ENCODE assay signal across 19 cellular contexts in the genomic region with DNA sequence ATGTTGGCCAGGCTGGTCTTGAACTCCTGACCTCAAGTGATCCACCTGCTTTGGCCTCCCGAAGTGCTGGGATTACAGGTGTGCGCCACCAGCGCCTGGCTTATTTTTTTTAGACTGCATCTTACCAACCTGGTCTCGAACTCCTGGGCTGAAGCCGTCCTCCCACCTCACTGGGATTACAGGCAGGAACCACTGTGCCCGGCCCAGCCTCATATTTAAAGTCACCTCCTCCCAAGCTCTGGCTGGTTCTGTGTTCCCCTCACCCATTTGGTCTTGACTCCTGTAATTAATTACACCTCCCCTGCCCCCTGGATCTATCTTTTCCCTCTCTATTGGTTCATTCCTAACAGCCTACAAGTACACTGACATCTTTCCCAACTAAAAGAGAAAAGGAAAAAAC. TPM values are rescaled to one million over a fixed set of nuclear protein-coding genes. Genes with fewer than 3 reads are reported as not detected.
DNase-seq lines count a peak whose midpoint lies in the region; ATAC-seq and TF ChIP-seq lines count a peak whose summit lies in the region.
"Had no signal": no experiment of that assay in that cellular context is flagged by ENCODE, and none has a peak within 500 bp of the region (broad histone marks: within the 10 kb centered on the region; RNA-seq: fewer than 3 reads in every experiment).

No MANE protein-coding gene starts in this region.

- DNase-seq in T-helper 1 cell = no peak
- DNase-seq in stimulated activated naive CD8-positive, alpha-beta T cell treated with anti-CD3 and anti-CD28 coated beads, Interleukin-15, amount 100 ng/mL, for 72 hours = no peak
- DNase-seq in naive B cell = no peak
- no peak for DNase-seq in vagina (ENCODE audit: extremely low spot score in 2 of 2)
- no peak for DNase-seq in cortex of kidney (lab: John Stamatoyannopoulos, UW)
- no peak for DNase-seq in OCI-M1 (lab: John Stamatoyannopoulos, UW)
- DNase-seq: esophagus squamous epithelium; KBM-7; NCI-H2029 treated with DMSO at 0.1 percent for 48 hours; pancreas; RPMI8226; stimulated activated CD4-positive, alpha-beta T cell treated with anti-CD3 and anti-CD28 coated beads, Interleukin-4, amount 100 ng/mL, for 1 hour had no signal

- no peaks in the 10 kb centered on the region for H3K27me3 Mint-ChIP-seq in T-helper 1 cell treated with Interleukin-12 subunit alpha and Interleukin-12 subunit beta and Interleukin-4 antibody, amounts not matched to agents 30 μg/mL and 1 μg/mL, for 36 hours (ENCODE audit: low read depth)
- no peaks in the 10 kb centered on the region for H3K27me3 Mint-ChIP-seq in stimulated activated naive CD8-positive, alpha-beta T cell treated with anti-CD3 and anti-CD28 coated beads, Interleukin-15, Interleukin-2, amounts not matched to agents 100 ng/mL and 50 ng/mL, for 24 hours
- H3K27me3 Mint-ChIP-seq in stimulated activated naive CD8-positive, alpha-beta T cell treated with anti-CD3 and anti-CD28 coated beads, Interleukin-15, amount 100 ng/mL, for 72 hours = no peaks in the 10 kb centered on the region
- H3K27me3 Mint-ChIP-seq in naive B cell = no peaks in the 10 kb centered on the region

- H3K4me1 Mint-ChIP-seq in T-helper 1 cell treated with Interleukin-12 subunit alpha and Interleukin-12 subunit beta and Interleukin-4 antibody, amounts not matched to agents 30 μg/mL and 1 μg/mL, for 36 hours (ENCODE audit: low read depth) = peaks cover 16% of the 10 kb centered on the region
- H3K4me1 Mint-ChIP-seq in stimulated activated naive CD8-positive, alpha-beta T cell treated with anti-CD3 and anti-CD28 coated beads, Interleukin-15, Interleukin-2, amounts not matched to agents 100 ng/mL and 50 ng/mL, for 24 hours (ENCODE audit: low read depth) = peaks cover 12% of the 10 kb centered on the region
- peaks cover 20% of the 10 kb centered on the region for H3K4me1 Mint-ChIP-seq in stimulated activated naive CD8-positive, alpha-beta T cell treated with anti-CD3 and anti-CD28 coated beads, Interleukin-15, amount 100 ng/mL, for 72 hours
- peaks cover 6 to 19% (median 11%) of the 10 kb centered on the region in 3 donors for H3K4me1 Mint-ChIP-seq in naive B cell

- H3K4me3 Mint-ChIP-seq in T-helper 1 cell treated with Interleukin-12 subunit alpha and Interleukin-12 subunit beta and Interleukin-4 antibody, amounts not matched to agents 30 μg/mL and 1 μg/mL, for 36 hours = peak overlapping the region; percentile 69
- H3K4me3 Mint-ChIP-seq in stimulated activated naive CD8-positive, alpha-beta T cell treated with anti-CD3 and anti-CD28 coated beads, Interleukin-15, Interleukin-2, amounts not matched to agents 100 ng/mL and 50 ng/mL, for 24 hours = no peak overlapping the region
- peak overlapping the region in 1 of 2 donors; percentile 34 for H3K4me3 Mint-ChIP-seq in stimulated activated naive CD8-positive, alpha-beta T cell treated with anti-CD3 and anti-CD28 coated beads, Interleukin-15, amount 100 ng/mL, for 72 hours
- H3K4me3 Mint-ChIP-seq in naive B cell = peak overlapping the region; percentile 41 to 86 (median 69)

- ATAC-seq in stimulated activated naive CD8-positive, alpha-beta T cell treated with anti-CD3 and anti-CD28 coated beads, Interleukin-15, amount 100 ng/mL, for 72 hours = no peak
- no peak for ATAC-seq in naive B cell (ENCODE audit: low read depth in 2 of 2)
- ATAC-seq: left lobe of liver, pancreas had no signal

- intact Hi-C loops in vagina (cut with DNase I) = no loop called here

- peaks cover 0 to 16% of the 10 kb centered on the region in 2 donors for H3K36me3 ChIP-seq in vagina

- H3K27me3 ChIP-seq in vagina = no peaks in the 10 kb centered on the region
- H3K27me3 ChIP-seq: BLaER1 treated with 17β-estradiol and CSF1 and Interleukin-3, amounts not matched to agents 10 nM and 100 nM; esophagus squamous epithelium; pancreas had no signal

- H3K9me3 ChIP-seq in vagina = no peaks in the 10 kb centered on the region
- H3K9me3 ChIP-seq: BLaER1 treated with 17β-estradiol and CSF1 and Interleukin-3, amounts not matched to agents 10 nM and 100 nM; esophagus squamous epithelium; pancreas had no signal

- peak overlapping the region; percentile 8 for H3K27ac Mint-ChIP-seq in T-helper 1 cell treated with Interleukin-12 subunit alpha and Interleukin-12 subunit beta and Interleukin-4 antibody, amounts not matched to agents 30 μg/mL and 1 μg/mL, for 36 hours
- peak overlapping the region; percentile 58 for H3K27ac Mint-ChIP-seq in stimulated activated naive CD8-positive, alpha-beta T cell treated with anti-CD3 and anti-CD28 coated beads, Interleukin-15, Interleukin-2, amounts not matched to agents 100 ng/mL and 50 ng/mL, for 24 hours
- H3K27ac Mint-ChIP-seq in stimulated activated naive CD8-positive, alpha-beta T cell treated with anti-CD3 and anti-CD28 coated beads, Interleukin-15, amount 100 ng/mL, for 72 hours = no peak overlapping the region
- H3K27ac Mint-ChIP-seq in naive B cell = peak overlapping the region in 4 of 6 donors; percentile 48 to 87 (median 82)

- peaks cover 4% of the 10 kb centered on the region for H3K36me3 Mint-ChIP-seq in T-helper 1 cell treated with Interleukin-12 subunit alpha and Interleukin-12 subunit beta and Interleukin-4 antibody, amounts not matched to agents 30 μg/mL and 1 μg/mL, for 36 hours (ENCODE audit: low read depth)
- H3K36me3 Mint-ChIP-seq in stimulated activated naive CD8-positive, alpha-beta T cell treated with anti-CD3 and anti-CD28 coated beads, Interleukin-15, Interleukin-2, amounts not matched to agents 100 ng/mL and 50 ng/mL, for 24 hours (ENCODE audit: low read depth) = peaks cover 14% of the 10 kb centered on the region
- H3K36me3 Mint-ChIP-seq in naive B cell = peaks cover 4 to 8% of the 10 kb centered on the region in 2 donors

- TF ChIP-seq CTCF in vagina (IDR thresholded peaks at IDR 0.05) = no peak

- H3K27ac ChIP-seq in vagina = no peak overlapping the region
- H3K27ac ChIP-seq: 22Rv1; BLaER1 treated with 17β-estradiol and CSF1 and Interleukin-3, amounts not matched to agents 10 nM and 100 nM; esophagus squamous epithelium; pancreas had no signal

- H3K4me1 ChIP-seq in vagina = peaks cover 23% of the 10 kb centered on the region

- H3K4me3 ChIP-seq in vagina = no peak overlapping the region
- H3K4me3 ChIP-seq: BLaER1 treated with 17β-estradiol and CSF1 and Interleukin-3, amounts not matched to agents 10 nM and 100 nM; esophagus squamous epithelium; pancreas had no signal

- no peaks in the 10 kb centered on the region for H3K9me3 Mint-ChIP-seq in T-helper 1 cell treated with Interleukin-12 subunit alpha and Interleukin-12 subunit beta and Interleukin-4 antibody, amounts not matched to agents 30 μg/mL and 1 μg/mL, for 36 hours
- no peaks in the 10 kb centered on the region for H3K9me3 Mint-ChIP-seq in stimulated activated naive CD8-positive, alpha-beta T cell treated with anti-CD3 and anti-CD28 coated beads, Interleukin-15, Interleukin-2, amounts not matched to agents 100 ng/mL and 50 ng/mL, for 24 hours
- no peaks in the 10 kb centered on the region for H3K9me3 Mint-ChIP-seq in stimulated activated naive CD8-positive, alpha-beta T cell treated with anti-CD3 and anti-CD28 coated beads, Interleukin-15, amount 100 ng/mL, for 72 hours
- no peaks in the 10 kb centered on the region for H3K9me3 Mint-ChIP-seq in naive B cell

- TF ChIP-seq POLR2A in vagina (IDR thresholded peaks at IDR 0.05) = no peak

RNA-seq across cellular contexts. Expression of a gene that starts 1.7 kb away (rescaled TPM):
- 10 to 100 TPM; 23.4 to 55.2 (median 41.4) TPM for polyA plus RNA-seq in naive B cell (ENCODE audit: low read depth in 6 of 6)
- total RNA-seq in vagina = 62.6 TPM

RNA-seq across cellular contexts. Expression of a gene that starts 41.5 kb away (rescaled TPM):
- 100 to 1,000 TPM in 2 of 6 donors, 10 to 100 TPM in 4; 74.3 to 133 (median 89.4) TPM for polyA plus RNA-seq in naive B cell (ENCODE audit: low read depth in 6 of 6)
- 68.0 TPM for total RNA-seq in vagina

RNA-seq across cellular contexts. Expression of a gene that starts 54.3 kb away (rescaled TPM):
- polyA plus RNA-seq in naive B cell (ENCODE audit: low read depth in 6 of 6) = under 1 TPM in 2 of 6 donors, not detected in 4; 0.10 to 0.26 TPM
- not detected for total RNA-seq in vagina
- total RNA-seq: NCI-H460, pancreas, temporal lobe had no signal

Comparison
In these comparisons a context has a peak if more than half of its experiments do, and no peak if none do; other contexts are left out.
1. H3K27ac Mint-ChIP-seq: peak in T-helper 1 cell treated with Interleukin-12 subunit alpha and Interleukin-12 subunit beta and Interleukin-4 antibody, amounts not matched to agents 30 μg/mL and 1 μg/mL, for 36 hours (single experiment), stimulated activated naive CD8-positive, alpha-beta T cell treated with anti-CD3 and anti-CD28 coated beads, Interleukin-15, Interleukin-2, amounts not matched to agents 100 ng/mL and 50 ng/mL, for 24 hours (single experiment) and naive B cell (4 of 6); none in stimulated activated naive CD8-positive, alpha-beta T cell treated with anti-CD3 and anti-CD28 coated beads, Interleukin-15, amount 100 ng/mL, for 72 hours (0 of 2).